8 cellular contexts compared by ENCODE assay signal in the genomic region with DNA sequence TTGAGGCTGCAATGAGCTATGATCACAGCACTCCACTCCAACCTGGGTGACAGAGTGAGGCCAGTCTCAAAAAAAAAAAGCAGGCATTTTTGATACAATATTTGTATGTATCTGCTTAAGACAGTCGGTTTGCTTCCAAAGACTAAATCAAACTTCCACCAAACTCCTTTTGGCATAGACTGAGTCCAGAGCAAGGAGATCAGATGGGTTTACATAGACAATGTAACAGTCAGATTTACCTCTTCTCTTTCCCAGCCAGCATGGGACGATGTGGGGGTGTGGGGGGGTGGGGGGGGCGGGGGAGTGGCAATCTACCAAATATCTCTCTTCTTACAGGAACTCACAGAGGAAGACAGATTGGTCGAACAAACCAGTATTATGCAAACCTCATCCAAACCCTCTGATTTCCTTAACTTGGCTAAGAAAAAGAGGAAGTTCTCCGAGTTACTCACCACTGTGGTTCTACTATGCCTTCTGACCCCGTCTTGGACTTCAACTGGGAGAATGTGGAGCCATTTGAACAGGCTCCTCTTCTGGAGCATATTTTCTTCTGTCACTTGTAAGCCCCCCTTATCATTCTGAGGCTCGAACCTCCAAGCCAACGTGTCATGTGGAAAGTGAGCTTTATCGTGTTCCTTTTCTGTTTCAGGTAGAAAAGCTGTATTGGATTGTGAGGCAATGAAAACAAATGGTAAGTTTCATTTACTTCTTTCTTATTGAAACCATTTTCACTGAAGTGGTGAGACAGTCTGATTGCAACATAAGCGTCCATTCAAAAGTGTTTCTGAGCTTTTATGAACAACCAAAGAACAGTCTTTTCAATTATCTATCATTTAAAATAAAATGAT. TPM values are rescaled to one million over a fixed set of nuclear protein-coding genes. Genes with fewer than 3 reads are reported as not detected.
A peak's percentile ranks its signal among the peaks of the same experiment; 100 is the strongest.
DNase-seq lines count a peak whose midpoint lies in the region; ATAC-seq and TF ChIP-seq lines count a peak whose summit lies in the region.

A gene with protein sequence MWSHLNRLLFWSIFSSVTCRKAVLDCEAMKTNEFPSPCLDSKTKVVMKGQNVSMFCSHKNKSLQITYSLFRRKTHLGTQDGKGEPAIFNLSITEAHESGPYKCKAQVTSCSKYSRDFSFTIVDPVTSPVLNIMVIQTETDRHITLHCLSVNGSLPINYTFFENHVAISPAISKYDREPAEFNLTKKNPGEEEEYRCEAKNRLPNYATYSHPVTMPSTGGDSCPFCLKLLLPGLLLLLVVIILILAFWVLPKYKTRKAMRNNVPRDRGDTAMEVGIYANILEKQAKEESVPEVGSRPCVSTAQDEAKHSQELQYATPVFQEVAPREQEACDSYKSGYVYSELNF (plus strand): TSS at position 451 of the 848 bp plus-strand sequence. CDS start 54 bp downstream, at position 505.

- no peaks in the 10 kb centered on the region for H3K27me3 Mint-ChIP-seq in central memory CD8-positive, alpha-beta T cell

- no peak for TF ChIP-seq CTCF in NB4 (IDR thresholded peaks at IDR 0.05; ENCODE audit: low read depth, low read length)

- H3K27ac Mint-ChIP-seq in central memory CD8-positive, alpha-beta T cell (ENCODE audit: low read depth): peak within 1 kb of the TSS; percentile 51

- H3K9me3 Mint-ChIP-seq in central memory CD8-positive, alpha-beta T cell: no peaks in the 10 kb centered on the region

- peak; percentile 99 for DNase-seq in NB4 (ENCODE audit: low read depth)
- DNase-seq in central memory CD8-positive, alpha-beta T cell (ENCODE audit: low spot score in 2 of 2): no peak
- peak; percentile 65 for DNase-seq in mucosa of gallbladder (ENCODE audit: low spot score)
- DNase-seq in NCI-H748 treated with DMSO at 0.1 percent for 48 hours (lab: John Stamatoyannopoulos, UW): no peak

- no peaks in the 10 kb centered on the region for H3K36me3 Mint-ChIP-seq in central memory CD8-positive, alpha-beta T cell (ENCODE audit: insufficient read depth)

- peak within 1 kb of the TSS; percentile 59 for H3K4me3 ChIP-seq in NB4 (ENCODE audit: low read depth, low read length)

- no peaks in the 10 kb centered on the region for H3K4me1 Mint-ChIP-seq in central memory CD8-positive, alpha-beta T cell

- TF ChIP-seq POLR2A in GM18505 (IDR thresholded peaks at IDR 0.05; ENCODE audit: borderline replicate concordance, extremely low read depth, insufficient read depth, insufficient read length) (no peak), NB4 (IDR thresholded peaks at IDR 0.05; ENCODE audit: extremely low read depth, insufficient read length) (no peak)

- no peak within 1 kb of the TSS for H3K4me3 Mint-ChIP-seq in central memory CD8-positive, alpha-beta T cell

- ATAC-seq in GM18505 (IDR thresholded peaks at IDR 0.05; ENCODE audit: unreplicated experiment) (peak; percentile 71), GM21717 (IDR thresholded peaks at IDR 0.05; ENCODE audit: unreplicated experiment) (no peak), GM18517 (IDR thresholded peaks at IDR 0.05; ENCODE audit: unreplicated experiment) (no peak), GM21529 (IDR thresholded peaks at IDR 0.05; ENCODE audit: unreplicated experiment) (no peak)
- ATAC-seq in central memory CD8-positive, alpha-beta T cell (replicated peaks; ENCODE audit: extremely low read depth, poor library complexity, severe bottlenecking): peak; percentile 43

RNA-seq across cellular contexts. Expression of the gene that starts here (rescaled TPM):
- 8.3 TPM for total RNA-seq in mucosa of gallbladder

Comparison
In these comparisons a context has a peak if more than half of its experiments do, and no peak if none do; other contexts are left out.
1. ATAC-seq: peak in GM18505 (single experiment) and central memory CD8-positive, alpha-beta T cell (single experiment); none in GM21717 (single experiment), GM18517 (single experiment) and GM21529 (single experiment).
2. DNase-seq: peak in NB4 (single experiment) and mucosa of gallbladder (single experiment); none in central memory CD8-positive, alpha-beta T cell (0 of 2) and NCI-H748 treated with DMSO at 0.1 percent for 48 hours (single experiment).